In the genomic region with DNA sequence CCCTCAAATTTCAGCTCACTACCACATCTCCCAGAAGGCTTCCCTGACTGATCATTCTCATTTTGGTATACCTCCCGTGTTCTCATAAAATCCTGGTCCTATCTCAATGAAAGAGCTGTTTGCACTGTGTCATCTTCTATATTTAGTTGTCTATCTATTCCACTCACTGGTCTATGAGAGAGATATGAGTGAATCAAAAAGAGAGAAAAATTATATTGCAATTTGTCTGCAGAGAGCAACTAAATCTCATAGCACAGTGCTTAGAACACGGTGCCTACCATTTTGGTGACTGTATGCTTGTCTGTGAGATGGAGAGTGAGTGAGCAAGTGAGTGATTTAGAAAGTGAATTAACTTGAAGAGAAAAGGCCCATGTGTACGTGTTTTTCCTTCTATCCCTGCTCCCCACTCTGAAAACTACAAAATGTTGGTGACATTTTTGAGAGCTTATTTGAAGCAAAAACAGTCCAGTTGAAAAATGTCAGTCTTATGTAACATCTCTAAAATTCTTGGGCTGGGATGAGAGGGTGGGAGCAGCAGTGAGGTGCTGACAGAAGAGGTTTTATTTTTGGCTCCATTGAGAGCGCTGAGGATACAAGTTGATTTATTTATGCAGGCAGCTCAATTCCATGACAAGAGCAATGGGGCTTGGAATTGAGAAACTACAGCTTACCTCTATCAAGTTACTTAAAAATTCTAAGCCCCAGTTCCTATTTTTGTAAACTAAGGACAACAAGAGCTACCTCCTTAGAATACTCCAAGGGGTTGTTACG, we compare ENCODE assay signal across 24 cellular contexts.
DNase-seq lines count a peak whose midpoint lies in the region; ATAC-seq and TF ChIP-seq lines count a peak whose summit lies in the region.
"Had no signal": no experiment of that assay in that cellular context is flagged by ENCODE, and none has a peak within 500 bp of the region (broad histone marks: within the 10 kb centered on the region; RNA-seq: fewer than 3 reads in every experiment).

No MANE protein-coding gene starts in this region.

- no peak overlapping the region for H4K8ac ChIP-seq in mesenchymal stem cell (ENCODE audit: low read length)

- no peak overlapping the region for H3K4me2 ChIP-seq in mesenchymal stem cell (ENCODE audit: low read length, poor library complexity, severe bottlenecking)
- H3K4me2 ChIP-seq: A549 had no signal

- no peak overlapping the region for H2BK15ac ChIP-seq in mesenchymal stem cell (ENCODE audit: low read depth, poor library complexity, severe bottlenecking)

- H3K14ac ChIP-seq in mesenchymal stem cell (ENCODE audit: low read length in 2 of 2), result no peak overlapping the region

- no peak overlapping the region for H2AK5ac ChIP-seq in mesenchymal stem cell (ENCODE audit: low read length, severe bottlenecking)

- peaks cover 4 to 28% (median 16%) of the 10 kb centered on the region in 3 donors for H3K4me1 ChIP-seq in skeletal muscle tissue (ENCODE audit: control insufficient read depth in 3 of 3, insufficient read depth in 3 of 3, low read length in 3 of 3)
- no peaks in the 10 kb centered on the region for H3K4me1 ChIP-seq in transverse colon
- H3K4me1 ChIP-seq in mesenchymal stem cell (ENCODE audit: control insufficient read depth, insufficient read depth, low read depth, low read length), result no peaks in the 10 kb centered on the region
- H3K4me1 ChIP-seq: A549, Caco-2 had no signal

- intact Hi-C loops in left cardiac atrium (cut with DNase I) (no loop called here), transverse colon (cut with DNase I; ENCODE audit: low total_unique reads) (no loop called here)

- 63 to 67% methylated on average over 4 to 5 of the region's 5 CpGs for WGBS in transverse colon (ENCODE audit: low coverage in 1 of 2), 2 donors
- 83% methylated on average over 4 of the region's 5 CpGs for WGBS in mesenchymal stem cell

- no peak overlapping the region for H2BK5ac ChIP-seq in mesenchymal stem cell (ENCODE audit: low read depth, low read length, poor library complexity, severe bottlenecking)

- no peak overlapping the region for H2BK12ac ChIP-seq in mesenchymal stem cell (ENCODE audit: low read length in 2 of 2)

- no peak overlapping the region for H3K18ac ChIP-seq in mesenchymal stem cell (ENCODE audit: low read depth in 1 of 2, low read length in 2 of 2)

- H3K4me3 ChIP-seq in skeletal muscle tissue (ENCODE audit: low read length in 3 of 3) (peak overlapping the region in 2 of 3 donors; percentile 27 to 34), transverse colon (no peak overlapping the region), mesenchymal stem cell (ENCODE audit: insufficient read depth in 1 of 2, low read depth in 1 of 2, low read length in 2 of 2) (no peak overlapping the region)
- H3K4me3 ChIP-seq: A549, GM12878, SK-N-MC had no signal

- H3K36me3 ChIP-seq in skeletal muscle tissue (ENCODE audit: control insufficient read depth in 3 of 3, insufficient read depth in 3 of 3, low read length in 3 of 3) (no peaks in the 10 kb centered on the region), transverse colon (no peaks in the 10 kb centered on the region), mesenchymal stem cell (ENCODE audit: control insufficient read depth in 1 of 2, insufficient read depth in 2 of 2, low read depth in 1 of 2, low read length in 2 of 2) (no peaks in the 10 kb centered on the region)

- TF ChIP-seq CTCF in transverse colon (IDR thresholded peaks at IDR 0.05), result no peak

- no peak overlapping the region for H2BK120ac ChIP-seq in mesenchymal stem cell (ENCODE audit: low read depth, low read length)

- no peak overlapping the region for H4K91ac ChIP-seq in mesenchymal stem cell (ENCODE audit: low read length)

- H3K79me1 ChIP-seq in mesenchymal stem cell (replicated peaks; ENCODE audit: low read length, poor library complexity, severe bottlenecking), result no peaks in the 10 kb centered on the region

- DNase-seq in caudate nucleus (lab: John Stamatoyannopoulos, UW) (peak in 2 of 61 donors; percentile 2 to 19), left cardiac atrium (no peak), myocyte (ENCODE audit: low read depth) (peak; percentile 9), transverse colon (no peak), mesenchymal stem cell (no peak), activated gamma-delta T cell (lab: John Stamatoyannopoulos, UW) (no peak)
- DNase-seq: Caco-2; CD4-positive, CD25-positive, alpha-beta regulatory T cell; DMS 273 treated with DMSO at 0.1 percent for 48 hours; DMS79 treated with DMSO at 0.1 percent for 48 hours; H9; HFFc6; Kasumi-1; NCI-H1694 treated with DMSO at 0.1 percent for 48 hours; NCI-H2081 treated with DMSO at 0.1 percent for 48 hours; NCI-H2171 treated with DMSO at 0.1 percent for 48 hours; NCI-H524 treated with DMSO at 0.1 percent for 48 hours; NCI-H82; OCI-M1; SHP77 had no signal

- ATAC-seq in left cardiac atrium, result peak; percentile 73 to 90
- ATAC-seq: A549, GM12878 had no signal

- H3K27me3 ChIP-seq in skeletal muscle tissue (ENCODE audit: control insufficient read depth in 3 of 3, insufficient read depth in 3 of 3, low read length in 3 of 3) (no peaks in the 10 kb centered on the region), transverse colon (no peaks in the 10 kb centered on the region), mesenchymal stem cell (ENCODE audit: control insufficient read depth in 1 of 2, insufficient read depth in 1 of 2, low read length in 2 of 2) (no peaks in the 10 kb centered on the region)

- no peak for TF ChIP-seq EP300 in transverse colon (IDR thresholded peaks at IDR 0.05; ENCODE audit: low read depth)

- H3K27ac ChIP-seq in caudate nucleus (ENCODE audit: low read depth, low read length) (peak overlapping the region; percentile 22), skeletal muscle tissue (ENCODE audit: low read depth, low read length) (peak overlapping the region; percentile 90), transverse colon (no peak overlapping the region), mesenchymal stem cell (ENCODE audit: low read length, poor library complexity, severe bottlenecking) (no peak overlapping the region)
- H3K27ac ChIP-seq: A549, SK-N-MC had no signal

- H2AFZ ChIP-seq in mesenchymal stem cell (ENCODE audit: low read depth, low read length), result no peak overlapping the region

- no peak overlapping the region for H3K4ac ChIP-seq in mesenchymal stem cell (ENCODE audit: low read depth in 1 of 2, low read length in 2 of 2)

- H3K9me3 ChIP-seq in skeletal muscle tissue (ENCODE audit: control insufficient read depth in 3 of 3, low read length in 3 of 3) (peaks cover 0 to 3% (median 0%) of the 10 kb centered on the region in 3 donors), transverse colon (peaks cover 0 to 4% of the 10 kb centered on the region in 2 donors), mesenchymal stem cell (ENCODE audit: control insufficient read depth, low read length) (no peaks in the 10 kb centered on the region)
- H3K9me3 ChIP-seq: A549, Caco-2 had no signal

- no peak for TF ChIP-seq POLR2A in transverse colon (IDR thresholded peaks at IDR 0.05)

- H3K9ac ChIP-seq in skeletal muscle tissue (ENCODE audit: low read depth in 1 of 3, low read length in 3 of 3) (peak overlapping the region; percentile 9 to 53 (median 11)), mesenchymal stem cell (ENCODE audit: low read length) (no peak overlapping the region)

- H3K23ac ChIP-seq in mesenchymal stem cell (ENCODE audit: low read length in 2 of 2), result no peak overlapping the region

- in situ Hi-C loops in transverse colon (cut with MboI; ENCODE audit: low pct_ligation_motif_present in 1 of 4, low pct_unique_long_range_greater_than_20kb in 1 of 4, low sequenced_read_pairs in 3 of 4), result no loop called here

Comparison
In these comparisons a context has a peak if more than half of its experiments do, and no peak if none do; other contexts are left out.
1. H3K27ac ChIP-seq: peak in caudate nucleus (single experiment) and skeletal muscle tissue (single experiment); none in transverse colon (0 of 4) and mesenchymal stem cell (single experiment).
2. H3K4me3 ChIP-seq: peak in skeletal muscle tissue (2 of 3); none in transverse colon (0 of 4) and mesenchymal stem cell (0 of 2).